Comparison of ENCODE assay signal across 18 cellular contexts in the genomic region with DNA sequence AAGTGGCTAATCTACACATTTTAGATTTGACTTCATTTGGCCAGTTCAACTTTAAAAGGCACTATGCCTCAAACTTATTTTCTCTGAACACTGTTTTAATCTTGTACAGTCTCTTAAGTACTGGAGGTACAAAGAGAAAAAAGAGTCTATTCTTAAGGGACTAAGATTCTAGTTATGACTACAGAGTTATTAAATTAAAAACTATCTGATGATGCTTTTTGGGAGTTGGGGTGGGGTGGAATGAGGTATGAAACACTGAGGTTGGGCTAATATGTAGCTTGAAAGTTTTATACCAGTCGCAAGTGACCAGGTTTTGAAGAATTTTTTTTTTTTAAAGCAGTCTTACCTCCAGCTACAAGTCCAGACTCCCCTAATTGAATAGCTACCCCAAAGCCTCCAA. TPM values are rescaled to one million over a fixed set of nuclear protein-coding genes. Genes with fewer than 3 reads are reported as not detected.
A peak's percentile ranks its signal among the peaks of the same experiment; 100 is the strongest.
DNase-seq lines count a peak whose midpoint lies in the region; ATAC-seq, FAIRE-seq and TF ChIP-seq lines count a peak whose summit lies in the region.
"Had no signal": no experiment of that assay in that cellular context is flagged by ENCODE, and none has a peak within 500 bp of the region (broad histone marks: within the 10 kb centered on the region; RNA-seq: fewer than 3 reads in every experiment).

No MANE protein-coding gene starts in this region.

- DNase-seq in GM12878 (ENCODE audit: low read depth, low spot score) (no peak), AG20443 (ENCODE audit: low spot score) (no peak)
- DNase-seq in effector CD8-positive, alpha-beta T cell (lab: John Stamatoyannopoulos, UW): no peak
- DNase-seq: CD8-positive, alpha-beta memory T cell; DMS 273 treated with DMSO at 0.1 percent for 48 hours; IMR-90; Kasumi-1; KBM-7 had no signal

- CTCF ChIA-PET in GM12878 (lab: Yijun Ruan, JAX): no interaction called here

- RAD21 ChIA-PET in GM12878 (lab: Charles Lee; ENCODE audit: unreplicated experiment): no interaction called here

- FAIRE-seq in GM12878 (lab: Jason Lieb, UNC): no peak
- FAIRE-seq: H1 had no signal

- H3K4me3 ChIP-seq in GM12878: no peak overlapping the region
- H3K4me3 ChIP-seq: A549, HAP-1 had no signal

- H3K79me2 ChIP-seq in GM12878 (ENCODE audit: control insufficient read depth, insufficient read depth, low read length): no peaks in the 10 kb centered on the region

- ATAC-seq in GM18870 (IDR thresholded peaks at IDR 0.05; ENCODE audit: unreplicated experiment): peak; percentile 54
- ATAC-seq in HG03108 (IDR thresholded peaks at IDR 0.05; ENCODE audit: unreplicated experiment): peak; percentile 41
- ATAC-seq in GM12878: peak; percentile 62
- ATAC-seq in HG02870 (IDR thresholded peaks at IDR 0.05; ENCODE audit: unreplicated experiment): no peak
- ATAC-seq: A549 had no signal

- no peak overlapping the region for H3K9ac ChIP-seq in GM12878 (ENCODE audit: control insufficient read depth, insufficient read depth, low read length)

- no peak for TF ChIP-seq CTCF in GM12878 (IDR thresholded peaks at IDR 0.05 in 2 of 3, conservative IDR thresholded peaks at IDR 0.05 in 1 of 3; ENCODE audit: control insufficient read depth in 2 of 3, extremely low read depth in 1 of 3, insufficient read depth in 1 of 3, low read depth in 3 of 3, low read length in 3 of 3)

- H3K27ac ChIP-seq in GM12878 (ENCODE audit: control insufficient read depth, insufficient read depth): no peak overlapping the region
- H3K27ac ChIP-seq: A549 had no signal

- no peaks in the 10 kb centered on the region for H3K4me1 ChIP-seq in GM12878 (ENCODE audit: control insufficient read depth, insufficient read depth, low read length)
- H3K4me1 ChIP-seq: HAP-1 had no signal

- TF ChIP-seq RAD21 in GM12878 (IDR thresholded peaks at IDR 0.05; ENCODE audit: insufficient read depth, low read depth, low read length): no peak

- H4K20me1 ChIP-seq in GM12878 (ENCODE audit: control insufficient read depth, insufficient read depth): 0 out of 2 replicates have a peak, but pooled peaks cover 3% of the 10 kb centered on the region

- no peaks in the 10 kb centered on the region for H3K36me3 ChIP-seq in GM12878 (ENCODE audit: control insufficient read depth in 2 of 2, insufficient read depth in 2 of 2, low read length in 1 of 2)
- H3K36me3 ChIP-seq: HAP-1 had no signal

- no peak for TF ChIP-seq EP300 in GM12878 (IDR thresholded peaks at IDR 0.05; ENCODE audit: borderline replicate concordance in 1 of 2, control insufficient read depth in 1 of 2, low read depth in 2 of 2, low read length in 2 of 2)

- BruUV-seq in GM12878 (replicated peaks; lab: Mats Ljungman, UMichigan): no TSS peak

- SMC1A ChIA-PET in GM12878 (lab: Charles Lee; ENCODE audit: uncharacterized antibody, unreplicated experiment): interaction anchor here (1.1 kb wide), 1 partner anchor 15 kb away, joined by 3 read pairs; no protein-coding TSS in a partner anchor

- no peak overlapping the region for H2AFZ ChIP-seq in GM12878 (ENCODE audit: control insufficient read depth, low read depth, low read length)

- H3K9me3 ChIP-seq in GM12878 (replicated peaks; ENCODE audit: control insufficient read depth, insufficient read depth, low read length): no peaks in the 10 kb centered on the region
- H3K9me3 ChIP-seq: A549, HAP-1 had no signal

- POLR2A ChIA-PET in GM12878 (lab: Charles Lee): no interaction called here

- intact Hi-C loops in GM12878 (cut with micrococcal nuclease; ENCODE audit: unreplicated experiment): loop anchor here (5.0 kb wide), 1 partner anchor 51 kb away; a partner anchor contains a TSS

- in situ Hi-C loops in GM12878 (cut with MboI): no loop called here

- no peak overlapping the region for H3K4me2 ChIP-seq in GM12878 (ENCODE audit: control insufficient read depth, insufficient read depth)
- H3K4me2 ChIP-seq: A549 had no signal

- no peak for TF ChIP-seq POLR2A in GM12878 (IDR thresholded peaks at IDR 0.05; ENCODE audit: low read depth, low read length)

- 0% methylated on average over 1 of the region's 1 CpG for WGBS in GM12878 (ENCODE audit: insufficient coverage, insufficient replicate concordance, low lambda C conversion rate, missing lambda C conversion rate)

- H3K27me3 ChIP-seq in GM12878 (replicated peaks in 1 of 2; ENCODE audit: control insufficient read depth in 2 of 2, insufficient read depth in 2 of 2, low read length in 1 of 2): no peaks in the 10 kb centered on the region

TF ChIP-seq in GM12878, 131 proteins besides CTCF, POLR2A, EP300 and RAD21:
- no peak for TF ChIP-seq IRF4 (IDR thresholded peaks at IDR 0.05; ENCODE audit: low read depth, low read length)
- TF ChIP-seq ETV6 (conservative IDR thresholded peaks at IDR 0.05 in 1 of 2, IDR thresholded peaks at IDR 0.05 in 1 of 2; ENCODE audit: borderline replicate concordance in 1 of 2, low read depth in 1 of 2): no peak

RNA-seq across cellular contexts. Expression of a gene that starts 17.7 kb away (rescaled TPM):
- total RNA-seq in GM12878 (2013; cell fraction: nucleolus; rRNA removed): 0.31 TPM in 1 of 2 replicates, not detected in the other
- total RNA-seq in GM12878 (2014; rRNA removed) (0.44 and 0.68 TPM in 2 replicates), GM12878 (2014; rRNA removed; fragmentation: Illumina TruSeq; extraction: Trizol) (0.28 and 0.58 TPM in 2 replicates), GM12878 (2021) (0.13 TPM in 2 replicates)
- 0.42 TPM for polyA plus RNA-seq in GM12878 (2011; ENCODE audit: low read depth)
- polyA plus RNA-seq in GM12878 (2011; rRNA removed) (not detected in 2 replicates), GM12878 (2014; fragmentation: Illumina TruSeq; extraction: Trizol) (0.26 and 0.36 TPM in 2 replicates), GM12878 (2014; fragmentation: Nextera tagmentation; extraction: Ambion mirVana) (under 1 TPM; 0.26 to 0.84 TPM), GM12878 (2014; rRNA removed) (0.06 and 0.12 TPM in 2 replicates), GM12878 (2016; fragmentation: Nextera tagmentation; extraction: Ambion mirVana) (under 1 TPM; 0.28 to 0.60 TPM)
- not detected in 2 replicates for polyA plus RNA-seq in GM12878 (2011; cell fraction: cytosol; rRNA removed)
- not detected in 2 replicates for polyA plus RNA-seq in GM12878 (2011; cell fraction: nucleus; rRNA removed)
- polyA plus RNA-seq in GM12878 (2012): 0.44 and 0.70 TPM in 2 replicates
- polyA minus RNA-seq in GM12878 (2011; rRNA and poly(A)+ RNA removed): not detected in 2 replicates
- not detected in 2 replicates for polyA minus RNA-seq in GM12878 (2011; cell fraction: cytosol; rRNA and poly(A)+ RNA removed)
- not detected in 2 replicates for polyA minus RNA-seq in GM12878 (2011; cell fraction: nucleus; rRNA and poly(A)+ RNA removed)
- total RNA-seq: Daoy, H1, HT-29, IMR-90 had no signal
- polyA plus RNA-seq: AG04450, BJ, H1, IMR-90 had no signal

RNA-seq across cellular contexts. Expression of a gene that starts 52.9 kb away (rescaled TPM):
- total RNA-seq in GM12878 (2013; cell fraction: nucleolus; rRNA removed): 0.25 TPM in 1 of 2 replicates, not detected in the other
- total RNA-seq in GM12878 (2014; rRNA removed): 0.60 and 0.68 TPM in 2 replicates
- total RNA-seq in GM12878 (2014; rRNA removed; fragmentation: Illumina TruSeq; extraction: Trizol): 0.55 and 0.81 TPM in 2 replicates
- total RNA-seq in GM12878 (2021): 0.13 and 0.28 TPM in 2 replicates
- 0.13 TPM for polyA plus RNA-seq in GM12878 (2011; ENCODE audit: low read depth)
- 1.7 and 2.3 TPM in 2 replicates for polyA plus RNA-seq in GM12878 (2011; rRNA removed)
- 0.59 and 0.67 TPM in 2 replicates for polyA plus RNA-seq in GM12878 (2011; cell fraction: cytosol; rRNA removed)
- 0.25 and 0.28 TPM in 2 replicates for polyA plus RNA-seq in GM12878 (2011; cell fraction: nucleus; rRNA removed)
- 0.28 and 0.35 TPM in 2 replicates for polyA plus RNA-seq in GM12878 (2012)
- polyA plus RNA-seq in GM12878 (2014; fragmentation: Illumina TruSeq; extraction: Trizol): 0.57 and 0.65 TPM in 2 replicates
- polyA plus RNA-seq in GM12878 (2014; fragmentation: Nextera tagmentation; extraction: Ambion mirVana): 1 to 10 TPM in 1 of 2 experiments, under 1 TPM in 1; 0.47 to 1.1 TPM
- 0.23 and 0.46 TPM in 2 replicates for polyA plus RNA-seq in GM12878 (2014; rRNA removed)
- polyA plus RNA-seq in GM12878 (2016; fragmentation: Nextera tagmentation; extraction: Ambion mirVana): under 1 TPM; 0.26 to 0.42 TPM
- polyA minus RNA-seq in GM12878 (2011; rRNA and poly(A)+ RNA removed): 0.72 and 1.3 TPM in 2 replicates
- 0.67 and 0.73 TPM in 2 replicates for polyA minus RNA-seq in GM12878 (2011; cell fraction: cytosol; rRNA and poly(A)+ RNA removed)
- 0.24 and 1.1 TPM in 2 replicates for polyA minus RNA-seq in GM12878 (2011; cell fraction: nucleus; rRNA and poly(A)+ RNA removed)
- total RNA-seq: Daoy, H1, HT-29, IMR-90 had no signal
- polyA plus RNA-seq: A549, AG04450, BJ, H1, IMR-90 had no signal
